In the genomic region with DNA sequence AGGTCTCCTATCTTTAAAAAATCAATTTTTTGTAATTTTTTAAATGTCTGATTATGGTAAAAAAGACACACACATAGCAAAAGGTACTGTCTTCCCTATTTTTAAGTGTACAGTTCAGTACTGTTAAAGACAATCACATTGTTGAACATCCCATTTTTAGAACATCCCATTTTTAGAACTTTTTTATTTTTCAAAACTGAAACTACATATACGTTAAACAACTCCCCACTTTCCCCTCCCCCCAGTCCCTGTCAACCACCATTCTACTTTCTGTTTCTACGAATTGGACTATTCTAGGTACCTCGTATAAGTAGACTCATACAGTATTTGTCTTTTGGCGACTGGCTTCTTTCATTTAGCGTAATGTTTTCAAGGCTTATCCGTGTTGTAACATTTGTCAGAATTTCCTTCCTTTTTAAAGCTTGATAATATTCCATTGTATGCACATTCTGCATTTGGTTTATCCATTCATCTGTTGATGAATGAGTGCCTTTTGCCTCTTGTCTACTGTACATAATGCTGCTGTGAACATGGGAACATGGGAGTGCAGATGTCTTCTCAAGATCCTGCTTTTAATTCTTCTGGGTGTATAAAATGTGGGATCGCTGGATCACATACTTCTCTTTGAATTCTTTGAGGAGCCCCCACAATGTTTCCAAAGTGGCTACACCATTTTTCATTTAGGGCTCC, we compare ENCODE assay signal across 8 cellular contexts.
DNase-seq lines count a peak whose midpoint lies in the region; ATAC-seq and TF ChIP-seq lines count a peak whose summit lies in the region.

No MANE protein-coding gene starts in this region.

- DNase-seq in activated CD4-positive, alpha-beta memory T cell treated with anti-CD3 and anti-CD28 coated beads, Interleukin-2, amount 10 ng/mL, durations not matched to agents 7 days and 5 days, result peak; percentile 70
- DNase-seq in stimulated activated CD4-positive, alpha-beta T cell treated with anti-CD3 and anti-CD28 coated beads, Interleukin-4, amount 100 ng/mL, for 1 hour, result peak; percentile 15
- DNase-seq in EL (no peak), WTC11 (ENCODE audit: low spot score) (no peak), BE2C (no peak), Calu3 (no peak)

- no peaks in the 10 kb centered on the region for H3K36me3 ChIP-seq in BE2C

- H3K27me3 ChIP-seq in BE2C, result no peaks in the 10 kb centered on the region

- CTCF ChIA-PET in activated CD4-positive, alpha-beta memory T cell treated with anti-CD3 and anti-CD28 coated beads, Interleukin-2, amount 10 ng/mL, durations not matched to agents 7 days and 5 days (lab: Charles Lee), result interaction anchor here (1.0 to 1.2 kb wide), 2 partner anchors 89 to 97 kb away, joined by 3 read pairs; no protein-coding TSS in a partner anchor
- CTCF ChIA-PET in WTC11 (lab: Charles Lee) (no interaction called here), Calu3 (lab: Charles Lee) (no interaction called here)

- no peak overlapping the region for H3K4me3 ChIP-seq in BE2C (ENCODE audit: low read depth, low read length)

- ATAC-seq in GM19324 (IDR thresholded peaks at IDR 0.05; ENCODE audit: low FRiP score, unreplicated experiment) (peak; percentile 72), HG03039 (IDR thresholded peaks at IDR 0.05; ENCODE audit: unreplicated experiment) (peak; percentile 64), WTC11 (no peak)

- H3K27me3 Mint-ChIP-seq in activated CD4-positive, alpha-beta memory T cell treated with anti-CD3 and anti-CD28 coated beads, Interleukin-2, amount 10 ng/mL, durations not matched to agents 7 days and 5 days, result peaks cover 3% of the 10 kb centered on the region
- H3K27me3 Mint-ChIP-seq in WTC11 (ENCODE audit: low read depth) (no peaks in the 10 kb centered on the region), Calu3 (ENCODE audit: unreplicated experiment) (no peaks in the 10 kb centered on the region)

- POLR2A ChIA-PET in activated CD4-positive, alpha-beta memory T cell treated with anti-CD3 and anti-CD28 coated beads, Interleukin-2, amount 10 ng/mL, durations not matched to agents 7 days and 5 days (lab: Charles Lee), result interaction anchor here (1.0 to 1.9 kb wide), 6 partner anchors 9 to 65 kb away, joined by 3 to 7 read pairs (median 4); no protein-coding TSS in a partner anchor
- POLR2A ChIA-PET in WTC11 (lab: Charles Lee), result no interaction called here

- H3K9me3 ChIP-seq in BE2C, result no peaks in the 10 kb centered on the region

- peaks cover 37% of the 10 kb centered on the region for H3K4me1 Mint-ChIP-seq in activated CD4-positive, alpha-beta memory T cell treated with anti-CD3 and anti-CD28 coated beads, Interleukin-2, amount 10 ng/mL, durations not matched to agents 7 days and 5 days
- H3K4me1 Mint-ChIP-seq in WTC11 (peaks cover 8% of the 10 kb centered on the region; the same call in 1 of the 2 replicates), Calu3 (ENCODE audit: low read depth, unreplicated experiment) (peaks cover 12% of the 10 kb centered on the region)

- TF ChIP-seq CTCF in WTC11 (IDR thresholded peaks at IDR 0.05), result no peak
- TF ChIP-seq CTCF in BE2C (IDR thresholded peaks at IDR 0.05; ENCODE audit: low read depth, low read length), result no peak
- no peak for TF ChIP-seq CTCF in Calu3 (IDR thresholded peaks at IDR 0.05; ENCODE audit: unreplicated experiment)

- H3K27ac Mint-ChIP-seq in activated CD4-positive, alpha-beta memory T cell treated with anti-CD3 and anti-CD28 coated beads, Interleukin-2, amount 10 ng/mL, durations not matched to agents 7 days and 5 days, result peak overlapping the region; percentile 68
- H3K27ac Mint-ChIP-seq in WTC11, result no peak overlapping the region
- no peak overlapping the region for H3K27ac Mint-ChIP-seq in Calu3 (ENCODE audit: unreplicated experiment)

- intact Hi-C loops in Calu3 (cut with micrococcal nuclease; ENCODE audit: unreplicated experiment), result no loop called here

- no TSS peak for BruUV-seq in Calu3 (replicated peaks; lab: Mats Ljungman, UMichigan)

- no peaks in the 10 kb centered on the region for H3K9me3 Mint-ChIP-seq in activated CD4-positive, alpha-beta memory T cell treated with anti-CD3 and anti-CD28 coated beads, Interleukin-2, amount 10 ng/mL, durations not matched to agents 7 days and 5 days
- H3K9me3 Mint-ChIP-seq in WTC11, result peaks cover 9% of the 10 kb centered on the region
- H3K9me3 Mint-ChIP-seq in Calu3 (ENCODE audit: low read depth, unreplicated experiment), result peaks cover 2% of the 10 kb centered on the region

- peaks cover 15% of the 10 kb centered on the region for H3K4me1 ChIP-seq in BE2C

- H3K4me3 Mint-ChIP-seq in activated CD4-positive, alpha-beta memory T cell treated with anti-CD3 and anti-CD28 coated beads, Interleukin-2, amount 10 ng/mL, durations not matched to agents 7 days and 5 days, result peak overlapping the region; percentile 53
- H3K4me3 Mint-ChIP-seq in WTC11 (no peak overlapping the region), Calu3 (ENCODE audit: low read depth, unreplicated experiment) (no peak overlapping the region)

- H3K36me3 Mint-ChIP-seq in activated CD4-positive, alpha-beta memory T cell treated with anti-CD3 and anti-CD28 coated beads, Interleukin-2, amount 10 ng/mL, durations not matched to agents 7 days and 5 days (ENCODE audit: low read depth), result peaks cover 4% of the 10 kb centered on the region
- H3K36me3 Mint-ChIP-seq in WTC11 (peaks cover 5% of the 10 kb centered on the region), Calu3 (ENCODE audit: insufficient read depth, unreplicated experiment) (no peaks in the 10 kb centered on the region)

TF ChIP-seq in WTC11, 78 proteins besides CTCF, POLR2A, EP300 and RAD21:
- no peak for TF ChIP-seq HMGA2 (CRISPR knock-in tag; IDR thresholded peaks at IDR 0.05)
- TF ChIP-seq, protein P1, sequence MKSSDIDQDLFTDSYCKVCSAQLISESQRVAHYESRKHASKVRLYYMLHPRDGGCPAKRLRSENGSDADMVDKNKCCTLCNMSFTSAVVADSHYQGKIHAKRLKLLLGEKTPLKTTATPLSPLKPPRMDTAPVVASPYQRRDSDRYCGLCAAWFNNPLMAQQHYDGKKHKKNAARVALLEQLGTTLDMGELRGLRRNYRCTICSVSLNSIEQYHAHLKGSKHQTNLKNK (CRISPR knock-in tag; IDR thresholded peaks at IDR 0.05), result no peak
- no peak for TF ChIP-seq SOX15 (CRISPR knock-in tag; IDR thresholded peaks at IDR 0.05)
- TF ChIP-seq, protein P2, sequence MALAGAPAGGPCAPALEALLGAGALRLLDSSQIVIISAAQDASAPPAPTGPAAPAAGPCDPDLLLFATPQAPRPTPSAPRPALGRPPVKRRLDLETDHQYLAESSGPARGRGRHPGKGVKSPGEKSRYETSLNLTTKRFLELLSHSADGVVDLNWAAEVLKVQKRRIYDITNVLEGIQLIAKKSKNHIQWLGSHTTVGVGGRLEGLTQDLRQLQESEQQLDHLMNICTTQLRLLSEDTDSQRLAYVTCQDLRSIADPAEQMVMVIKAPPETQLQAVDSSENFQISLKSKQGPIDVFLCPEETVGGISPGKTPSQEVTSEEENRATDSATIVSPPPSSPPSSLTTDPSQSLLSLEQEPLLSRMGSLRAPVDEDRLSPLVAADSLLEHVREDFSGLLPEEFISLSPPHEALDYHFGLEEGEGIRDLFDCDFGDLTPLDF (CRISPR knock-in tag; IDR thresholded peaks at IDR 0.05), result no peak
- TF ChIP-seq, protein P3, sequence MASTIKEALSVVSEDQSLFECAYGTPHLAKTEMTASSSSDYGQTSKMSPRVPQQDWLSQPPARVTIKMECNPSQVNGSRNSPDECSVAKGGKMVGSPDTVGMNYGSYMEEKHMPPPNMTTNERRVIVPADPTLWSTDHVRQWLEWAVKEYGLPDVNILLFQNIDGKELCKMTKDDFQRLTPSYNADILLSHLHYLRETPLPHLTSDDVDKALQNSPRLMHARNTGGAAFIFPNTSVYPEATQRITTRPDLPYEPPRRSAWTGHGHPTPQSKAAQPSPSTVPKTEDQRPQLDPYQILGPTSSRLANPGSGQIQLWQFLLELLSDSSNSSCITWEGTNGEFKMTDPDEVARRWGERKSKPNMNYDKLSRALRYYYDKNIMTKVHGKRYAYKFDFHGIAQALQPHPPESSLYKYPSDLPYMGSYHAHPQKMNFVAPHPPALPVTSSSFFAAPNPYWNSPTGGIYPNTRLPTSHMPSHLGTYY (CRISPR knock-in tag; IDR thresholded peaks at IDR 0.05), result no peak
- TF ChIP-seq, protein P4, sequence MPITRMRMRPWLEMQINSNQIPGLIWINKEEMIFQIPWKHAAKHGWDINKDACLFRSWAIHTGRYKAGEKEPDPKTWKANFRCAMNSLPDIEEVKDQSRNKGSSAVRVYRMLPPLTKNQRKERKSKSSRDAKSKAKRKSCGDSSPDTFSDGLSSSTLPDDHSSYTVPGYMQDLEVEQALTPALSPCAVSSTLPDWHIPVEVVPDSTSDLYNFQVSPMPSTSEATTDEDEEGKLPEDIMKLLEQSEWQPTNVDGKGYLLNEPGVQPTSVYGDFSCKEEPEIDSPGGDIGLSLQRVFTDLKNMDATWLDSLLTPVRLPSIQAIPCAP (CRISPR knock-in tag; IDR thresholded peaks at IDR 0.05), result no peak
- TF ChIP-seq IRF2 (CRISPR knock-in tag; IDR thresholded peaks at IDR 0.05; ENCODE audit: borderline replicate concordance, low read depth), result no peak
- TF ChIP-seq TCF7 (CRISPR knock-in tag; IDR thresholded peaks at IDR 0.05; ENCODE audit: low read depth), result no peak
- TF ChIP-seq ZNF121 (CRISPR knock-in tag; IDR thresholded peaks at IDR 0.05), result no peak
- no peak for TF ChIP-seq ZNF232 (CRISPR knock-in tag; IDR thresholded peaks at IDR 0.05)
- no peak for TF ChIP-seq NFATC4 (CRISPR knock-in tag; IDR thresholded peaks at IDR 0.05)
- no peak for TF ChIP-seq ZNF671 (CRISPR knock-in tag; IDR thresholded peaks at IDR 0.05)
- TF ChIP-seq, protein P5, sequence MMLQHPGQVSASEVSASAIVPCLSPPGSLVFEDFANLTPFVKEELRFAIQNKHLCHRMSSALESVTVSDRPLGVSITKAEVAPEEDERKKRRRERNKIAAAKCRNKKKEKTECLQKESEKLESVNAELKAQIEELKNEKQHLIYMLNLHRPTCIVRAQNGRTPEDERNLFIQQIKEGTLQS (CRISPR knock-in tag; conservative IDR thresholded peaks at IDR 0.05), result no peak
- TF ChIP-seq, protein P6, sequence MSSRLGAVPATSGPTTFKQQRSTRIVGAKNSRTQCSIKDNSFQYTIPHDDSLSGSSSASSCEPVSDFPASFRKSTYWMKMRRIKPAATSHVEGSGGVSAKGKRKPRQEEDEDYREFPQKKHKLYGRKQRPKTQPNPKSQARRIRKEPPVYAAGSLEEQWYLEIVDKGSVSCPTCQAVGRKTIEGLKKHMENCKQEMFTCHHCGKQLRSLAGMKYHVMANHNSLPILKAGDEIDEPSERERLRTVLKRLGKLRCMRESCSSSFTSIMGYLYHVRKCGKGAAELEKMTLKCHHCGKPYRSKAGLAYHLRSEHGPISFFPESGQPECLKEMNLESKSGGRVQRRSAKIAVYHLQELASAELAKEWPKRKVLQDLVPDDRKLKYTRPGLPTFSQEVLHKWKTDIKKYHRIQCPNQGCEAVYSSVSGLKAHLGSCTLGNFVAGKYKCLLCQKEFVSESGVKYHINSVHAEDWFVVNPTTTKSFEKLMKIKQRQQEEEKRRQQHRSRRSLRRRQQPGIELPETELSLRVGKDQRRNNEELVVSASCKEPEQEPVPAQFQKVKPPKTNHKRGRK (CRISPR knock-in tag; IDR thresholded peaks at IDR 0.05; ENCODE audit: borderline replicate concordance), result no peak

Comparison
In these comparisons a context has a peak if more than half of its experiments do, and no peak if none do; other contexts are left out.
1. DNase-seq: peak in activated CD4-positive, alpha-beta memory T cell treated with anti-CD3 and anti-CD28 coated beads, Interleukin-2, amount 10 ng/mL, durations not matched to agents 7 days and 5 days (single experiment) and stimulated activated CD4-positive, alpha-beta T cell treated with anti-CD3 and anti-CD28 coated beads, Interleukin-4, amount 100 ng/mL, for 1 hour (single experiment); none in EL (single experiment), WTC11 (single experiment), BE2C (single experiment) and Calu3 (single experiment).